ENCODE assay signal across 1 cellular context in genomic region chr5:90390933-90391332, GRCh38.
TF ChIP-seq lines count a peak whose summit lies in the region.

No MANE protein-coding gene starts in this region.

TF ChIP-seq in HEK293, 187 proteins besides CTCF, POLR2A, EP300 and RAD21 (continued from another document):
- TF ChIP-seq, protein P1, sequence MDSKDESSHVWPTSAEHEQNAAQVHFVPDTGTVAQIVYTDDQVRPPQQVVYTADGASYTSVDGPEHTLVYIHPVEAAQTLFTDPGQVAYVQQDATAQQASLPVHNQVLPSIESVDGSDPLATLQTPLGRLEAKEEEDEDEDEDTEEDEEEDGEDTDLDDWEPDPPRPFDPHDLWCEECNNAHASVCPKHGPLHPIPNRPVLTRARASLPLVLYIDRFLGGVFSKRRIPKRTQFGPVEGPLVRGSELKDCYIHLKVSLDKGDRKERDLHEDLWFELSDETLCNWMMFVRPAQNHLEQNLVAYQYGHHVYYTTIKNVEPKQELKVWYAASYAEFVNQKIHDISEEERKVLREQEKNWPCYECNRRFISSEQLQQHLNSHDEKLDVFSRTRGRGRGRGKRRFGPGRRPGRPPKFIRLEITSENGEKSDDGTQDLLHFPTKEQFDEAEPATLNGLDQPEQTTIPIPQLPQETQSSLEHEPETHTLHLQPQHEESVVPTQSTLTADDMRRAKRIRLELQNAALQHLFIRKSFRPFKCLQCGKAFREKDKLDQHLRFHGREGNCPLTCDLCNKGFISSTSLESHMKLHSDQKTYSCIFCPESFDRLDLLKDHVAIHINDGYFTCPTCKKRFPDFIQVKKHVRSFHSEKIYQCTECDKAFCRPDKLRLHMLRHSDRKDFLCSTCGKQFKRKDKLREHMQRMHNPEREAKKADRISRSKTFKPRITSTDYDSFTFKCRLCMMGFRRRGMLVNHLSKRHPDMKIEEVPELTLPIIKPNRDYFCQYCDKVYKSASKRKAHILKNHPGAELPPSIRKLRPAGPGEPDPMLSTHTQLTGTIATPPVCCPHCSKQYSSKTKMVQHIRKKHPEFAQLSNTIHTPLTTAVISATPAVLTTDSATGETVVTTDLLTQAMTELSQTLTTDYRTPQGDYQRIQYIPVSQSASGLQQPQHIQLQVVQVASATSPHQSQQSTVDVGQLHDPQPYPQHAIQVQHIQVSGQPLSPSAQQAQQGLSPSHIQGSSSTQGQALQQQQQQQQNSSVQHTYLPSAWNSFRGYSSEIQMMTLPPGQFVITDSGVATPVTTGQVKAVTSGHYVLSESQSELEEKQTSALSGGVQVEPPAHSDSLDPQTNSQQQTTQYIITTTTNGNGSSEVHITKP (tag by site-specific recombination; IDR thresholded peaks at IDR 0.05) = 0 out of 2 replicates have a peak, but pooled peaks have one; percentile 8
- no peak for TF ChIP-seq MEIS1 (CRISPR knock-in tag; IDR thresholded peaks at IDR 0.05; ENCODE audit: borderline replicate concordance)
- TF ChIP-seq ZNF610 (tag by site-specific recombination; IDR thresholded peaks at IDR 0.05; ENCODE audit: borderline replicate concordance) = no peak
- TF ChIP-seq ZNF239 (tag by site-specific recombination; IDR thresholded peaks at IDR 0.05) = no peak
